ENCODE assay signal across 8 cellular contexts in the genomic region with DNA sequence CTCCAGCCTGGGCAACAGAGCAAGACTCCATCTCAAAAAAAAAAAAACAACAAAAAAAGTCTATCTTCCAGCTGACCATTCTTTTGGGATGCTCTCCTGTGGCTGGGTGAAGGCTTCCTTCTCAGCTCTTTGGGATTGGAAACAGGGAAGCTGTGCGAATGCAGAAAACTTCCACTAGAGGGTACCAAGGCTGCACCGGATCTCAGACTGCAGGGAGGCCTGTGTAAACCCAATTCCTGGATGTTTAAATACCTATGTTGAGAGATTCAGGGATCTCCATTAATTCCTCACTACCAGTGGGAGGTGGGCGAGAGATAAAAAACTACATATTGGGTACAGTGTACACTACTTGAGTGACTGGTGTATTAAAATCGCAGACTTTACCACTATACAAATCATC. TPM values are rescaled to one million over a fixed set of nuclear protein-coding genes. Genes with fewer than 3 reads are reported as not detected.
A peak's percentile ranks its signal among the peaks of the same experiment; 100 is the strongest.
DNase-seq lines count a peak whose midpoint lies in the region; ATAC-seq and TF ChIP-seq lines count a peak whose summit lies in the region.
"Not testable (repeated sequence)": the region's sequence is repeated elsewhere in the genome, so short reads cannot be mapped to it uniquely, and the experiment has no call there.

No MANE protein-coding gene starts in this region.

- CTCF ChIA-PET in BJ (lab: Yijun Ruan, JAX) (interaction anchor here (1.4 to 2.8 kb wide), 2 partner anchors 115 to 120 kb away, joined by 6 to 33 read pairs; no protein-coding TSS in a partner anchor), RWPE1 (lab: Yijun Ruan, JAX) (interaction anchor here (0.6 to 0.9 kb wide), 2 partner anchors 8 to 114 kb away, joined by 3 to 5 read pairs; no protein-coding TSS in a partner anchor)

- intact Hi-C loops in sciatic nerve (cut with DNase I), result not testable (repeated sequence)

- H3K36me3 ChIP-seq in BJ (ENCODE audit: control insufficient read depth, insufficient read depth, low read length), result not testable (repeated sequence)

- ATAC-seq in left lobe of liver (peak; percentile 97), sciatic nerve (peak; percentile 66)

- not testable (repeated sequence) for H3K4me3 ChIP-seq in BJ (ENCODE audit: low read depth, low read length); astrocyte of the cerebellum (ENCODE audit: low read depth, low read length); fibroblast of mammary gland (ENCODE audit: control insufficient read depth, low read depth, low read length)

- DNase-seq in BJ (ENCODE audit: low read depth); RWPE1 (ENCODE audit: low spot score); astrocyte of the cerebellum (ENCODE audit: low read depth); left lobe of liver (ENCODE audit: low spot score); sciatic nerve (ENCODE audit: low spot score): not testable (repeated sequence)
- DNase-seq in GM13977 (ENCODE audit: low spot score) (peak; percentile 3), NAMALWA (ENCODE audit: low spot score) (peak; percentile 8), fibroblast of mammary gland (ENCODE audit: low read depth) (peak; percentile 40)

- H3K27me3 ChIP-seq in BJ (ENCODE audit: control insufficient read depth, insufficient read depth, low read length), result not testable (repeated sequence)

- TF ChIP-seq CTCF in BJ (IDR thresholded peaks at IDR 0.05; ENCODE audit: insufficient read depth, low read depth, low read length) (peak; percentile 56), RWPE1 (conservative IDR thresholded peaks at IDR 0.05; ENCODE audit: low read depth) (peak; percentile 36), astrocyte of the cerebellum (IDR thresholded peaks at IDR 0.05; ENCODE audit: low read depth, low read length, missing control alignments) (peak; percentile 51), fibroblast of mammary gland (conservative IDR thresholded peaks at IDR 0.05; ENCODE audit: control insufficient read depth, insufficient read depth, low read depth, low read length) (peak; percentile 45)
- TF ChIP-seq CTCF in GM13977 (IDR thresholded peaks at IDR 0.05; ENCODE audit: extremely low read depth, insufficient read depth, missing control alignments), result not testable (repeated sequence)

- in situ Hi-C loops in GM13977 (cut with MboI; ENCODE audit: low pct_unique_long_range_greater_than_20kb, low sequenced_read_pairs, unreplicated experiment), result loop anchor here (10.0 kb wide), 1 partner anchor 114 kb away; no protein-coding TSS in a partner anchor
- in situ Hi-C loops in astrocyte of the cerebellum (cut with HindIII; ENCODE audit: low sequenced_read_pairs), result not testable (repeated sequence)

- POLR2A ChIA-PET in BJ (lab: Charles Lee), result not testable (repeated sequence)
- POLR2A ChIA-PET in RWPE1 (lab: Yijun Ruan, JAX; ENCODE audit: low non-redundant PET), result interaction anchor here (0.7 kb wide), 1 partner anchor 31 kb away, joined by 4 read pairs; no protein-coding TSS in a partner anchor

- not testable (repeated sequence) for H3K27ac ChIP-seq in RWPE1

RNA-seq across cellular contexts. Expression of a gene that starts 30.3 kb away (rescaled TPM):
- polyA plus RNA-seq in BJ (2011; rRNA removed), result 60.2 and 99.5 TPM in 2 replicates
- polyA minus RNA-seq in BJ (2011; rRNA and poly(A)+ RNA removed), result 67.2 and 80.9 TPM in 2 replicates
- 46.6 TPM for total RNA-seq in left lobe of liver
- 142 TPM for total RNA-seq in sciatic nerve
